Comparison of ENCODE assay signal across 14 cellular contexts in genomic region chr2:118269408-118270051, GRCh38.
DNase-seq lines count a peak whose midpoint lies in the region; ATAC-seq, FAIRE-seq and TF ChIP-seq lines count a peak whose summit lies in the region.
"Had no signal": no experiment of that assay in that cellular context is flagged by ENCODE, and none has a peak within 500 bp of the region (broad histone marks: within the 10 kb centered on the region; RNA-seq: fewer than 3 reads in every experiment).

No MANE protein-coding gene starts in this region.

- CTCF ChIA-PET in MCF 10A (lab: Yijun Ruan, JAX), result interaction anchor here (1.6 kb wide), 1 partner anchor 48 kb away, joined by 12 read pairs; no protein-coding TSS in a partner anchor

- no peaks in the 10 kb centered on the region for H3K4me1 ChIP-seq in breast epithelium

- H3K4me1 Mint-ChIP-seq in MCF 10A (ENCODE audit: insufficient read depth, unreplicated experiment), result peaks cover 17% of the 10 kb centered on the region

- no peaks in the 10 kb centered on the region for H3K9me3 ChIP-seq in breast epithelium
- H3K9me3 ChIP-seq: BLaER1, ovary had no signal

- TF ChIP-seq CTCF in MCF 10A (IDR thresholded peaks at IDR 0.05; ENCODE audit: unreplicated experiment) (peak; percentile 23), breast epithelium (IDR thresholded peaks at IDR 0.05) (no peak), bronchial epithelial cell (IDR thresholded peaks at IDR 0.05; ENCODE audit: insufficient read depth, low read length, severe bottlenecking) (peak; percentile 75)

- H3K27ac Mint-ChIP-seq in MCF 10A (ENCODE audit: low read depth, unreplicated experiment), result no peak overlapping the region

- H3K27me3 ChIP-seq in breast epithelium (peaks cover 0 to 4% of the 10 kb centered on the region in 2 donors), bronchial epithelial cell (ENCODE audit: control insufficient read depth, insufficient read depth, low read length) (no peaks in the 10 kb centered on the region)
- H3K27me3 ChIP-seq: BLaER1, ovary had no signal

- no peaks in the 10 kb centered on the region for H3K36me3 Mint-ChIP-seq in MCF 10A (ENCODE audit: insufficient read depth, unreplicated experiment)

- BruUV-seq in MCF 10A (replicated peaks; lab: Mats Ljungman, UMichigan), result no TSS peak

- H3K36me3 ChIP-seq in breast epithelium (no peaks in the 10 kb centered on the region), bronchial epithelial cell (ENCODE audit: control insufficient read depth, insufficient read depth, low read length) (no peaks in the 10 kb centered on the region)
- H3K36me3 ChIP-seq: BLaER1, ovary had no signal

- H3K27me3 Mint-ChIP-seq in MCF 10A (ENCODE audit: insufficient read depth, unreplicated experiment), result no peaks in the 10 kb centered on the region

- DNase-seq in MCF 10A (ENCODE audit: unreplicated experiment), result peak; percentile 55
- DNase-seq in breast epithelium (ENCODE audit: low spot score in 2 of 2), result no peak
- peak; percentile 13 for DNase-seq in HPDE6-E6E7 (ENCODE audit: extremely low spot score)
- peak; percentile 58 for DNase-seq in bronchial epithelial cell (ENCODE audit: low read depth)
- DNase-seq in urothelium cell line (ENCODE audit: low spot score), result no peak
- no peak for DNase-seq in left lobe of liver (ENCODE audit: low spot score)
- DNase-seq in activated CD4-positive, alpha-beta T cell treated with anti-CD3 and anti-CD28 coated beads for 1 hour, result no peak
- DNase-seq: activated effector memory CD4-positive, alpha-beta T cell treated with anti-CD3 and anti-CD28 coated beads, Interleukin-2, amount 50 U/mL, for 16 hours; effector CD8-positive, alpha-beta T cell; NCI-H2171 treated with DMSO at 0.1 percent for 48 hours; ovary; T-helper 9 cell had no signal

- no peak for TF ChIP-seq POLR2A in breast epithelium (IDR thresholded peaks at IDR 0.05)

- intact Hi-C loops in MCF 10A (cut with micrococcal nuclease), result loop anchor here (2.0 kb wide), 1 partner anchor 47 kb away; no protein-coding TSS in a partner anchor
- intact Hi-C loops in breast epithelium (cut with DNase I; ENCODE audit: low total_unique reads), result no loop called here

- H3K27ac ChIP-seq in breast epithelium, result no peak overlapping the region
- H3K27ac ChIP-seq: BLaER1, ovary had no signal

- H3K4me3 ChIP-seq in breast epithelium (no peak overlapping the region), bronchial epithelial cell (ENCODE audit: low read depth, low read length) (no peak overlapping the region)
- H3K4me3 ChIP-seq: BLaER1, ovary had no signal

- H3K4me3 Mint-ChIP-seq in MCF 10A (ENCODE audit: unreplicated experiment), result no peak overlapping the region

- ATAC-seq in left lobe of liver (no peak), GM18498 (IDR thresholded peaks at IDR 0.05; ENCODE audit: unreplicated experiment) (no peak)

- H3K9me3 Mint-ChIP-seq in MCF 10A (ENCODE audit: unreplicated experiment), result no peaks in the 10 kb centered on the region

- FAIRE-seq in bronchial epithelial cell (lab: Jason Lieb, UNC), result no peak
- FAIRE-seq in urothelium cell line (lab: Jason Lieb, UNC), result peak; percentile 17

- POLR2A ChIA-PET in MCF 10A (lab: Yijun Ruan, JAX), result no interaction called here

Comparison
In these comparisons a context has a peak if more than half of its experiments do, and no peak if none do; other contexts are left out.
1. DNase-seq: peak in MCF 10A (single experiment), HPDE6-E6E7 (single experiment) and bronchial epithelial cell (single experiment); none in breast epithelium (0 of 2), urothelium cell line (single experiment), left lobe of liver (single experiment) and activated CD4-positive, alpha-beta T cell treated with anti-CD3 and anti-CD28 coated beads for 1 hour (single experiment).
2. CTCF ChIP-seq: peak in MCF 10A (single experiment) and bronchial epithelial cell (single experiment); none in breast epithelium (0 of 3).